In the genomic region with DNA sequence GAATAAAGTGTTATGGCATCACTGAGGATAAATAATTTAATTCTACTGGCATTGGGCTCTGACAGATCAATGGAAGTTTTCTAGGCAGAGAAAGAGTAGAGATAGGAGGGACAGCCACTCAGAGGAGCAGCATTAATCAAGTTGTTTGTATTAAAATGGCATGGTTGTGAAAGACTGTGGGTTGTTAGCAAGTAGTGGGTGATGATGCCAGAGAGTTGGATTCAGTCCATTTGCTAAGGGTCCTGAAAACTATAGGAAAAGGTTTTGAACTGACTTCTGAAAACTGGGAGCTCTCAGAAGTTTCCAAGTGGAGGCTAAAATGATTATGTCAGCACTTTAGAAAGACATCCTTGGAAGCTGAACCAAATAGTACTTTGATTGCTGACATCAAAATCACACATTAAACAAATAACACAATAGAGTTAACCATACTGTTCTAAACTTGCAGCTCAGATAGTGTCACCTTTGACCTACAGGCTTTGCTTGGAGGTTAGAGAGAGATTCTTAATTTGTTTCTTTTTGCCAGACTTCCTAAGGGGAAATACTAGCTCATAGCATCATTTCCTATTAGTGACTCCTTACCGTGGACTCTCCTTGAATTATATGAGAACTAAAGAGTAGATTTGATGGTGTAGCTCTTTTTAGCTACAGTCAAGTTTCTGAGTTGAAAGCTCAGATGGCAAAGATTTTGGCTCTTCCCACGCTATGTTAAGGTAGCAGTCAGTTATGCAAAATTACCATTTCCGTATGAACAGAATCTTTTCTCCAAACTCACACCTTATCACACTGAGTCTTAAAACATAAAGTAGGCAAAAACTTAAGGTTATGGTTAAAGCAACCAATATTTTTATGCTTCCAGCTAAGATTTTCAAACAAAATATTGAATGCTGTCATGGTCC, we compare ENCODE assay signal across 20 cellular contexts.
DNase-seq lines count a peak whose midpoint lies in the region; ATAC-seq and TF ChIP-seq lines count a peak whose summit lies in the region.
"Had no signal": no experiment of that assay in that cellular context is flagged by ENCODE, and none has a peak within 500 bp of the region (broad histone marks: within the 10 kb centered on the region; RNA-seq: fewer than 3 reads in every experiment).

No MANE protein-coding gene starts in this region.

- H3K4me3 ChIP-seq in fibroblast of pulmonary artery (replicated peaks; ENCODE audit: low read depth, low read length) (no peak overlapping the region), neutrophil (ENCODE audit: low read depth in 1 of 2, low read length in 1 of 2) (no peak overlapping the region)
- H3K4me3 ChIP-seq: MG63, spleen had no signal

- H3K9me3 ChIP-seq in neutrophil = no peaks in the 10 kb centered on the region
- H3K9me3 ChIP-seq: MG63, SK-N-SH, spleen had no signal

- TF ChIP-seq CTCF in fibroblast of pulmonary artery (IDR thresholded peaks at IDR 0.05; ENCODE audit: low read length, missing control alignments) = no peak
- no peak for TF ChIP-seq CTCF in neutrophil (IDR thresholded peaks at IDR 0.05)

- H3K27me3 ChIP-seq in neutrophil = no peaks in the 10 kb centered on the region
- H3K27me3 ChIP-seq: MG63, spleen had no signal

- peaks cover 3% of the 10 kb centered on the region for H3K36me3 ChIP-seq in neutrophil
- H3K36me3 ChIP-seq: MG63 had no signal

- H3K27ac ChIP-seq in neutrophil = peak overlapping the region; percentile 90
- H3K27ac ChIP-seq: parathyroid adenoma had no signal

- H3K4me1 ChIP-seq in neutrophil (ENCODE audit: control insufficient read depth in 1 of 2, insufficient read depth in 1 of 2, low read depth in 1 of 2, low read length in 1 of 2) = peaks cover 12 to 35% of the 10 kb centered on the region in 2 experiments

- ATAC-seq in GM21737 (IDR thresholded peaks at IDR 0.05; ENCODE audit: unreplicated experiment) (no peak), HG02642 (IDR thresholded peaks at IDR 0.05; ENCODE audit: poor library complexity, unreplicated experiment) (no peak), HG02981 (IDR thresholded peaks at IDR 0.05; ENCODE audit: unreplicated experiment) (no peak)
- ATAC-seq: activated T-cell treated with anti-CD3 and anti-CD28 coated beads, Interleukin-2, amount 50 U/mL, for 4 hours; naive thymus-derived CD4-positive, alpha-beta T cell had no signal

- peak; percentile 23 for DNase-seq in Daoy (ENCODE audit: low read depth)
- peak; percentile 25 for DNase-seq in HT1080 (ENCODE audit: low read depth)
- DNase-seq in fibroblast of pulmonary artery (ENCODE audit: low read depth) = peak; percentile 56
- no peak for DNase-seq in NCI-H748 treated with DMSO at 0.1 percent for 48 hours (lab: John Stamatoyannopoulos, UW)
- DNase-seq: activated B cell treated with CpG ODN at 0.5 μM for 24 hours; activated naive CD4-positive, alpha-beta T cell treated with anti-CD3 and anti-CD28 coated beads, Interleukin-2, amount 50 U/mL, for 16 hours; activated T-cell treated with anti-CD3 and anti-CD28 coated beads, Interleukin-2, amount 50 U/mL, for 4 hours; CD4-positive, CD25-positive, alpha-beta regulatory T cell; effector CD8-positive, alpha-beta T cell; immature natural killer cell; MG63; naive thymus-derived CD4-positive, alpha-beta T cell; NCI-H82; SK-N-SH; spleen had no signal
